In the genomic region with DNA sequence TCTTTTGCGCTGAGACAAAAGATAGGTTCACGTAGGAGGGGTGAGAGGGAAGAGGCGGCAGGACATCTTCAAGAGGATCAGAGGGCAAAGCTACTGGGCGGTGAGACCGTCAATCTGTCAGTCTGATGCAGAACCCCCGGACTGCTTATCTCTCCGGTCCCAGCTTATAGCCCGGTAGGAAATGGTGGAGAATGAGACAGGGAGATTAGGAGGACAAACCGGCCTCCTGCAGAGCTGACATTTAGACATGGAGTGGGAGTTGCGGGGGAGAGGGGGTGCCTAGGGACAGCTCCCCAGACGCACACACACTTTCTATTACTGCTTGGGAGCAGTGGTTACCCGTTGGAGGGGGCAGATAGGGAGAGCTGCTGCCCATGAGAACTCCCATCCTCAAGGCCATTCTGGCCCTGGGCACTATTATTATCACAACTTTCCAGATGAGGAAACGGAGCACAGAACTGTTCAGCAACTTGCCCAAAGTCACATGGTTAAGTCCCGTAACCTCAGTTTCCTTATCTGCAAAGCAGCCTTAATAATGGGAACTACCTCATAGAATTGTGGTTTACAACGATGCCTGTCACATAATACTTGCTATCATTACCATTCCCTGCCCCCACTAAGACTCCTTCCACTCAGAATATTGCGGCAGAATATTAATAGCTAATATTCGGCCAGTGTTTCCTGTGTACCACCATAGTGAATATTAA, we compare ENCODE assay signal across 1 cellular context.
TF ChIP-seq lines count a peak whose summit lies in the region.

No MANE protein-coding gene starts in this region.

TF ChIP-seq in K562, 482 proteins besides CTCF, POLR2A, EP300 and RAD21 (continued from another document and continues in another):
- TF ChIP-seq, protein P1, sequence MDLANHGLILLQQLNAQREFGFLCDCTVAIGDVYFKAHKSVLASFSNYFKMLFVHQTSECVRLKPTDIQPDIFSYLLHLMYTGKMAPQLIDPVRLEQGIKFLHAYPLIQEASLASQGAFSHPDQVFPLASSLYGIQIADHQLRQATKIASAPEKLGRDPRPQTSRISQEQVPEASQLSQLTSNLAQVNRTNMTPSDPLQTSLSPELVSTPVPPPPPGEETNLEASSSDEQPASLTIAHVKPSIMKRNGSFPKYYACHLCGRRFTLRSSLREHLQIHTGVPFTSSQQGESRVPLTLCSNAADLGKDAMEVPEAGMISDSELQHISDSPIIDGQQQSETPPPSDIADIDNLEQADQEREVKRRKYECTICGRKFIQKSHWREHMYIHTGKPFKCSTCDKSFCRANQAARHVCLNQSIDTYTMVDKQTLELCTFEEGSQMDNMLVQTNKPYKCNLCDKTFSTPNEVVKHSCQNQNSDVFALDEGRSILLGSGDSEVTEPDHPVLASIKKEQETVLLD (IDR thresholded peaks at IDR 0.05): peak; percentile 80
- TF ChIP-seq ZNF79 (CRISPR knock-in tag; IDR thresholded peaks at IDR 0.05; ENCODE audit: low read depth) (no peak), ZNF274 (IDR thresholded peaks at IDR 0.05; ENCODE audit: borderline replicate concordance, low read depth, low read length) (peak; percentile 68; the same call in 1 of the 2 replicates), MCM2 (IDR thresholded peaks at IDR 0.05; ENCODE audit: low read depth) (no peak), PML (IDR thresholded peaks at IDR 0.05; ENCODE audit: low read length) (peak; percentile 98), CHCHD3 (CRISPR knock-in tag; IDR thresholded peaks at IDR 0.05) (no peak), TFAM (CRISPR knock-in tag; conservative IDR thresholded peaks at IDR 0.05) (no peak), SRSF3 (IDR thresholded peaks at IDR 0.05; ENCODE audit: insufficient read depth, low read length) (no peak), RHOXF2B (CRISPR knock-in tag; conservative IDR thresholded peaks at IDR 0.05) (no peak), RBM14 (IDR thresholded peaks at IDR 0.05; ENCODE audit: borderline replicate concordance, insufficient read depth, low read depth, low read length) (no peak), ZNF143 (CRISPR knock-in tag; IDR thresholded peaks at IDR 0.05) (no peak), CTCFL (IDR thresholded peaks at IDR 0.05; ENCODE audit: borderline replicate concordance, insufficient read depth, low read depth, low read length, poor library complexity, severe bottlenecking) (no peak), RFX7 (CRISPR knock-in tag; IDR thresholded peaks at IDR 0.05) (no peak), TAL1 (IDR thresholded peaks at IDR 0.05) (peak; percentile 98), PHTF2 (CRISPR knock-in tag; IDR thresholded peaks at IDR 0.05) (no peak), EZH2 (IDR thresholded peaks at IDR 0.05; ENCODE audit: borderline replicate concordance, low read depth, low read length) (no peak), ARNT (IDR thresholded peaks at IDR 0.05) (peak; percentile 91 to 96), CCNT2 (IDR thresholded peaks at IDR 0.05; ENCODE audit: borderline replicate concordance, extremely low read depth, insufficient read length, low read depth, low read length) (peak; percentile 94), PHF21A (IDR thresholded peaks at IDR 0.05; ENCODE audit: borderline replicate concordance, low read depth) (0 out of 2 replicates have a peak, but pooled peaks have one; percentile 32), TCF7 (IDR thresholded peaks at IDR 0.05; ENCODE audit: borderline replicate concordance) (no peak), SIN3A (IDR thresholded peaks at IDR 0.05; ENCODE audit: borderline replicate concordance in 2 of 2, control insufficient read depth in 1 of 2, low read depth in 2 of 2, low read length in 2 of 2) (peak in 1 of 2 experiments; percentile 10; a peak in 2 of 4 replicates), ZNF324 (CRISPR knock-in tag; IDR thresholded peaks at IDR 0.05) (no peak), NCOR1 (IDR thresholded peaks at IDR 0.05) (no peak), RBBP5 (IDR thresholded peaks at IDR 0.05; ENCODE audit: borderline replicate concordance, insufficient read depth, low read length, poor library complexity, severe bottlenecking) (no peak), TEAD2 (tag; IDR thresholded peaks at IDR 0.05) (no peak), ZNF511 (CRISPR knock-in tag; IDR thresholded peaks at IDR 0.05) (no peak), WHSC1 (IDR thresholded peaks at IDR 0.05; ENCODE audit: low read length) (no peak), PKNOX1 (IDR thresholded peaks at IDR 0.05) (peak; percentile 98), BRCA1 (IDR thresholded peaks at IDR 0.05) (no peak), BRCA1 (CRISPR knock-in tag; IDR thresholded peaks at IDR 0.05) (no peak), UBTF (IDR thresholded peaks at IDR 0.05; ENCODE audit: borderline replicate concordance in 1 of 2, low read depth in 2 of 2, low read length in 2 of 2) (peak in 1 of 2 experiments; percentile 35; a peak in 1 of 4 replicates), EGR1 (conservative IDR thresholded peaks at IDR 0.05) (peak; percentile 100), ZBTB1 (CRISPR knock-in tag; IDR thresholded peaks at IDR 0.05; ENCODE audit: borderline replicate concordance, low read depth) (0 out of 2 replicates have a peak, but pooled peaks have one; percentile 33), ELF2 (CRISPR knock-in tag; IDR thresholded peaks at IDR 0.05) (no peak), ATF7 (IDR thresholded peaks at IDR 0.05) (peak; percentile 22)
- TF ChIP-seq, protein P2, sequence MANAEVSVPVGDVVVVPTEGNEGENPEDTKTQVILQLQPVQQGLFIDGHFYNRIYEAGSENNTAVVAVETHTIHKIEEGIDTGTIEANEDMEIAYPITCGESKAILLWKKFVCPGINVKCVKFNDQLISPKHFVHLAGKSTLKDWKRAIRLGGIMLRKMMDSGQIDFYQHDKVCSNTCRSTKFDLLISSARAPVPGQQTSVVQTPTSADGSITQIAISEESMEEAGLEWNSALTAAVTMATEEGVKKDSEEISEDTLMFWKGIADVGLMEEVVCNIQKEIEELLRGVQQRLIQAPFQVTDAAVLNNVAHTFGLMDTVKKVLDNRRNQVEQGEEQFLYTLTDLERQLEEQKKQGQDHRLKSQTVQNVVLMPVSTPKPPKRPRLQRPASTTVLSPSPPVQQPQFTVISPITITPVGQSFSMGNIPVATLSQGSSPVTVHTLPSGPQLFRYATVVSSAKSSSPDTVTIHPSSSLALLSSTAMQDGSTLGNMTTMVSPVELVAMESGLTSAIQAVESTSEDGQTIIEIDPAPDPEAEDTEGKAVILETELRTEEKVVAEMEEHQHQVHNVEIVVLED (CRISPR knock-in tag; IDR thresholded peaks at IDR 0.05): no peak
- TF ChIP-seq, protein P3, sequence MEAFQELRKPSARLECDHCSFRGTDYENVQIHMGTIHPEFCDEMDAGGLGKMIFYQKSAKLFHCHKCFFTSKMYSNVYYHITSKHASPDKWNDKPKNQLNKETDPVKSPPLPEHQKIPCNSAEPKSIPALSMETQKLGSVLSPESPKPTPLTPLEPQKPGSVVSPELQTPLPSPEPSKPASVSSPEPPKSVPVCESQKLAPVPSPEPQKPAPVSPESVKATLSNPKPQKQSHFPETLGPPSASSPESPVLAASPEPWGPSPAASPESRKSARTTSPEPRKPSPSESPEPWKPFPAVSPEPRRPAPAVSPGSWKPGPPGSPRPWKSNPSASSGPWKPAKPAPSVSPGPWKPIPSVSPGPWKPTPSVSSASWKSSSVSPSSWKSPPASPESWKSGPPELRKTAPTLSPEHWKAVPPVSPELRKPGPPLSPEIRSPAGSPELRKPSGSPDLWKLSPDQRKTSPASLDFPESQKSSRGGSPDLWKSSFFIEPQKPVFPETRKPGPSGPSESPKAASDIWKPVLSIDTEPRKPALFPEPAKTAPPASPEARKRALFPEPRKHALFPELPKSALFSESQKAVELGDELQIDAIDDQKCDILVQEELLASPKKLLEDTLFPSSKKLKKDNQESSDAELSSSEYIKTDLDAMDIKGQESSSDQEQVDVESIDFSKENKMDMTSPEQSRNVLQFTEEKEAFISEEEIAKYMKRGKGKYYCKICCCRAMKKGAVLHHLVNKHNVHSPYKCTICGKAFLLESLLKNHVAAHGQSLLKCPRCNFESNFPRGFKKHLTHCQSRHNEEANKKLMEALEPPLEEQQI (IDR thresholded peaks at IDR 0.05): no peak
- TF ChIP-seq, protein P4, sequence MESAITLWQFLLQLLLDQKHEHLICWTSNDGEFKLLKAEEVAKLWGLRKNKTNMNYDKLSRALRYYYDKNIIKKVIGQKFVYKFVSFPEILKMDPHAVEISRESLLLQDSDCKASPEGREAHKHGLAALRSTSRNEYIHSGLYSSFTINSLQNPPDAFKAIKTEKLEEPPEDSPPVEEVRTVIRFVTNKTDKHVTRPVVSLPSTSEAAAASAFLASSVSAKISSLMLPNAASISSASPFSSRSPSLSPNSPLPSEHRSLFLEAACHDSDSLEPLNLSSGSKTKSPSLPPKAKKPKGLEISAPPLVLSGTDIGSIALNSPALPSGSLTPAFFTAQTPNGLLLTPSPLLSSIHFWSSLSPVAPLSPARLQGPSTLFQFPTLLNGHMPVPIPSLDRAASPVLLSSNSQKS (CRISPR knock-in tag; IDR thresholded peaks at IDR 0.05): no peak
- TF ChIP-seq, protein P5, sequence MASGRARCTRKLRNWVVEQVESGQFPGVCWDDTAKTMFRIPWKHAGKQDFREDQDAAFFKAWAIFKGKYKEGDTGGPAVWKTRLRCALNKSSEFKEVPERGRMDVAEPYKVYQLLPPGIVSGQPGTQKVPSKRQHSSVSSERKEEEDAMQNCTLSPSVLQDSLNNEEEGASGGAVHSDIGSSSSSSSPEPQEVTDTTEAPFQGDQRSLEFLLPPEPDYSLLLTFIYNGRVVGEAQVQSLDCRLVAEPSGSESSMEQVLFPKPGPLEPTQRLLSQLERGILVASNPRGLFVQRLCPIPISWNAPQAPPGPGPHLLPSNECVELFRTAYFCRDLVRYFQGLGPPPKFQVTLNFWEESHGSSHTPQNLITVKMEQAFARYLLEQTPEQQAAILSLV (tag; IDR thresholded peaks at IDR 0.05): no peak
- TF ChIP-seq, protein P6, sequence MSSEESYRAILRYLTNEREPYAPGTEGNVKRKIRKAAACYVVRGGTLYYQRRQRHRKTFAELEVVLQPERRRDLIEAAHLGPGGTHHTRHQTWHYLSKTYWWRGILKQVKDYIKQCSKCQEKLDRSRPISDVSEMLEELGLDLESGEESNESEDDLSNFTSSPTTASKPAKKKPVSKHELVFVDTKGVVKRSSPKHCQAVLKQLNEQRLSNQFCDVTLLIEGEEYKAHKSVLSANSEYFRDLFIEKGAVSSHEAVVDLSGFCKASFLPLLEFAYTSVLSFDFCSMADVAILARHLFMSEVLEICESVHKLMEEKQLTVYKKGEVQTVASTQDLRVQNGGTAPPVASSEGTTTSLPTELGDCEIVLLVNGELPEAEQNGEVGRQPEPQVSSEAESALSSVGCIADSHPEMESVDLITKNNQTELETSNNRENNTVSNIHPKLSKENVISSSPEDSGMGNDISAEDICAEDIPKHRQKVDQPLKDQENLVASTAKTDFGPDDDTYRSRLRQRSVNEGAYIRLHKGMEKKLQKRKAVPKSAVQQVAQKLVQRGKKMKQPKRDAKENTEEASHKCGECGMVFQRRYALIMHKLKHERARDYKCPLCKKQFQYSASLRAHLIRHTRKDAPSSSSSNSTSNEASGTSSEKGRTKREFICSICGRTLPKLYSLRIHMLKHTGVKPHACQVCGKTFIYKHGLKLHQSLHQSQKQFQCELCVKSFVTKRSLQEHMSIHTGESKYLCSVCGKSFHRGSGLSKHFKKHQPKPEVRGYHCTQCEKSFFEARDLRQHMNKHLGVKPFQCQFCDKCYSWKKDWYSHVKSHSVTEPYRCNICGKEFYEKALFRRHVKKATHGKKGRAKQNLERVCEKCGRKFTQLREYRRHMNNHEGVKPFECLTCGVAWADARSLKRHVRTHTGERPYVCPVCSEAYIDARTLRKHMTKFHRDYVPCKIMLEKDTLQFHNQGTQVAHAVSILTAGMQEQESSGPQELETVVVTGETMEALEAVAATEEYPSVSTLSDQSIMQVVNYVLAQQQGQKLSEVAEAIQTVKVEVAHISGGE (CRISPR knock-in tag; IDR thresholded peaks at IDR 0.05): peak in 1 of 3 experiments; percentile 75; a peak in 2 of 6 replicates
